Comparison of ENCODE assay signal across 10 cellular contexts in genomic region chr11:57434640-57435546, GRCh38. TPM values are rescaled to one million over a fixed set of nuclear protein-coding genes. Genes with fewer than 3 reads are reported as not detected.
DNase-seq lines count a peak whose midpoint lies in the region; FAIRE-seq and TF ChIP-seq lines count a peak whose summit lies in the region.
"Had no signal": no experiment of that assay in that cellular context is flagged by ENCODE, and none has a peak within 500 bp of the region (broad histone marks: within the 10 kb centered on the region; RNA-seq: fewer than 3 reads in every experiment).

No MANE protein-coding gene starts in this region.

- in situ Hi-C loops in GM23248 (cut with MboI) = no loop called here

- H2AFZ ChIP-seq in GM23248 = no peak overlapping the region

- WGBS in GM23248 (ENCODE audit: low coverage in 1 of 2, low lambda C conversion rate in 2 of 2, missing lambda C conversion rate in 2 of 2), 2 experiments = 61 to 64% methylated on average over 15 of the region's 15 CpGs

- no peaks in the 10 kb centered on the region for H4K20me1 ChIP-seq in GM23248 (ENCODE audit: insufficient read depth)

- no peak overlapping the region for H3K4me3 ChIP-seq in GM23248
- no peak overlapping the region for H3K4me3 ChIP-seq in fibroblast of villous mesenchyme (ENCODE audit: low read depth, low read length)
- no peak overlapping the region for H3K4me3 ChIP-seq in skeletal muscle satellite cell (ENCODE audit: low read length)
- H3K4me3 ChIP-seq in tibial artery = no peak overlapping the region

- H3K9me3 ChIP-seq in GM23248 (ENCODE audit: low read depth) (no peaks in the 10 kb centered on the region), skeletal muscle satellite cell (replicated peaks; ENCODE audit: low read length) (no peaks in the 10 kb centered on the region), tibial artery (no peaks in the 10 kb centered on the region)

- H3F3A ChIP-seq in GM23248 (ENCODE audit: insufficient read depth) = peaks cover 25% of the 10 kb centered on the region

- H3K36me3 ChIP-seq in GM23248 (ENCODE audit: low read depth) (no peaks in the 10 kb centered on the region), skeletal muscle satellite cell (ENCODE audit: insufficient read depth, low read length) (no peaks in the 10 kb centered on the region), tibial artery (no peaks in the 10 kb centered on the region)

- H3K9ac ChIP-seq in GM23248 (peak overlapping the region; percentile 33), skeletal muscle satellite cell (ENCODE audit: low read depth, low read length) (no peak overlapping the region)

- H3K27me3 ChIP-seq in GM23248 (replicated peaks; ENCODE audit: insufficient read depth) = no peaks in the 10 kb centered on the region
- H3K27me3 ChIP-seq in skeletal muscle satellite cell (ENCODE audit: control insufficient read depth, insufficient read depth, low read length) = peaks cover 9% of the 10 kb centered on the region
- no peaks in the 10 kb centered on the region for H3K27me3 ChIP-seq in tibial artery

- H3K27ac ChIP-seq in GM23248 (peak overlapping the region; percentile 62), tibial artery (no peak overlapping the region)

- FAIRE-seq in RCC 7860 (lab: Jason Lieb, UNC) = peak; percentile 93

- H3K4me2 ChIP-seq in GM23248 (ENCODE audit: unreplicated experiment) (peak overlapping the region; percentile 67), skeletal muscle satellite cell (ENCODE audit: low read length) (peak overlapping the region; percentile 29)

- H3K79me2 ChIP-seq in GM23248 (ENCODE audit: insufficient read depth) = no peaks in the 10 kb centered on the region

- H3K9me2 ChIP-seq in GM23248 (ENCODE audit: insufficient read depth) = no peaks in the 10 kb centered on the region

- DNase-seq in GM23248 = peak; percentile 95
- DNase-seq in RCC 7860 (ENCODE audit: low spot score) = peak; percentile 72
- peak; percentile 98 for DNase-seq in fibroblast of villous mesenchyme (ENCODE audit: low read depth)
- DNase-seq in tibial artery = no peak
- no peak for DNase-seq in head of caudate nucleus
- no peak for DNase-seq in NCI-H1436 (lab: John Stamatoyannopoulos, UW)
- DNase-seq: NCI-H187; stimulated activated CD4-positive, alpha-beta T cell treated with anti-CD3 and anti-CD28 coated beads, Interleukin-1b, Interleukin-23, amount 100 ng/mL, for 48 hours had no signal

- TF ChIP-seq CTCF in fibroblast of villous mesenchyme (IDR thresholded peaks at IDR 0.05; ENCODE audit: insufficient read depth, low read depth, low read length) = no peak
- no peak for TF ChIP-seq CTCF in tibial artery (IDR thresholded peaks at IDR 0.05)

- H3K4me1 ChIP-seq in GM23248 (ENCODE audit: insufficient read depth) (peaks cover 33% of the 10 kb centered on the region), skeletal muscle satellite cell (ENCODE audit: control insufficient read depth, insufficient read depth, low read length) (peaks cover 22% of the 10 kb centered on the region), tibial artery (peaks cover 0 to 12% (median 0%) of the 10 kb centered on the region in 4 donors)

- intact Hi-C loops in tibial artery (cut with DNase I; ENCODE audit: low total_unique reads) = loop anchor here (10.0 kb wide), 1 partner anchor 90 kb away; no protein-coding TSS in a partner anchor
- intact Hi-C loops in head of caudate nucleus (cut with DNase I) = no loop called here

RNA-seq across cellular contexts. Expression of gene SLC43A3, which starts 8.0 kb away (rescaled TPM):
- 23.2 and 57.7 TPM in 2 replicates for total RNA-seq in GM23248 (2014; rRNA removed; shearing (Covaris generic))
- polyA plus RNA-seq in GM23248 (2016; fragmentation: Nextera tagmentation; extraction: Ambion mirVana) = 33.3 and 33.4 TPM in 2 replicates
- 16.4 and 26.3 TPM in 2 replicates for total RNA-seq in fibroblast of villous mesenchyme
- 83.4 and 140 TPM in 2 replicates for total RNA-seq in skeletal muscle satellite cell (2012; rRNA removed)

RNA-seq across cellular contexts. Expression of gene RTN4RL2, which starts 25.4 kb away (rescaled TPM):
- total RNA-seq in GM23248 (2014; rRNA removed; shearing (Covaris generic)) = 0.32 TPM in 1 of 2 replicates, not detected in the other
- polyA plus RNA-seq in GM23248 (2016; fragmentation: Nextera tagmentation; extraction: Ambion mirVana) = 0.80 and 1.1 TPM in 2 replicates
- not detected in 2 replicates for total RNA-seq in fibroblast of villous mesenchyme
- 0.51 TPM in 1 of 2 replicates, not detected in the other for total RNA-seq in skeletal muscle satellite cell (2012; rRNA removed)

RNA-seq across cellular contexts. Expression of gene PRG2, which starts 44.4 kb away (rescaled TPM):
- total RNA-seq in GM23248 (2014; rRNA removed; shearing (Covaris generic)) = 0.51 and 2.2 TPM in 2 replicates
- polyA plus RNA-seq in GM23248 (2016; fragmentation: Nextera tagmentation; extraction: Ambion mirVana) = 2.6 and 2.8 TPM in 2 replicates
- not detected in 2 replicates for total RNA-seq in fibroblast of villous mesenchyme
- 0.25 TPM in 1 of 2 replicates, not detected in the other for total RNA-seq in skeletal muscle satellite cell (2012; rRNA removed)

RNA-seq across cellular contexts. Expression of gene PRG3, which starts 53.9 kb away (rescaled TPM):
- not detected in 2 replicates for total RNA-seq in GM23248 (2014; rRNA removed; shearing (Covaris generic))
- polyA plus RNA-seq in GM23248 (2016; fragmentation: Nextera tagmentation; extraction: Ambion mirVana) = not detected in 2 replicates
- not detected in 2 replicates for total RNA-seq in fibroblast of villous mesenchyme
- not detected in 2 replicates for total RNA-seq in skeletal muscle satellite cell (2012; rRNA removed)
- polyA plus RNA-seq: adipose tissue had no signal

Comparison
In these comparisons a context has a peak if more than half of its experiments do, and no peak if none do; other contexts are left out.
1. DNase-seq: peak in GM23248 (single experiment), RCC 7860 (single experiment) and fibroblast of villous mesenchyme (single experiment); none in tibial artery (0 of 2), head of caudate nucleus (0 of 42) and NCI-H1436 (single experiment).